In genomic region chr13:91381371-91381770, GRCh38 we compare ENCODE assay signal across 1 cellular context.
TF ChIP-seq lines count a peak whose summit lies in the region.

No MANE protein-coding gene starts in this region.

TF ChIP-seq in H1, 55 proteins besides CTCF, POLR2A, EP300 and RAD21:
- no peak for TF ChIP-seq RXRA (IDR thresholded peaks at IDR 0.05; ENCODE audit: insufficient read depth, low read depth, low read length)
- TF ChIP-seq CBX8 (IDR thresholded peaks at IDR 0.05; ENCODE audit: borderline replicate concordance, low read depth, low read length), result no peak
- TF ChIP-seq CEBPB (IDR thresholded peaks at IDR 0.05; ENCODE audit: low read depth, low read length), result no peak
- TF ChIP-seq JUND (IDR thresholded peaks at IDR 0.05; ENCODE audit: low read length), result no peak
- no peak for TF ChIP-seq BCL11A (IDR thresholded peaks at IDR 0.05; ENCODE audit: low read depth in 2 of 2, low read length in 2 of 2)
- TF ChIP-seq HDAC6 (IDR thresholded peaks at IDR 0.05; ENCODE audit: low read depth, low read length), result no peak
- no peak for TF ChIP-seq TAF7 (optimal IDR thresholded peaks at IDR 0.05; ENCODE audit: borderline replicate concordance, low read depth, low read length)
- no peak for TF ChIP-seq RBBP5 (IDR thresholded peaks at IDR 0.05; ENCODE audit: borderline replicate concordance, low read depth, low read length)
- no peak for TF ChIP-seq SIRT6 (IDR thresholded peaks at IDR 0.05; ENCODE audit: low read length)
- TF ChIP-seq SIN3A (conservative IDR thresholded peaks at IDR 0.05 in 1 of 2, IDR thresholded peaks at IDR 0.05 in 1 of 2; ENCODE audit: low read depth in 1 of 2, low read length in 2 of 2), result no peak
- TF ChIP-seq SP4 (IDR thresholded peaks at IDR 0.05; ENCODE audit: low read length), result no peak
- no peak for TF ChIP-seq GABPA (IDR thresholded peaks at IDR 0.05; ENCODE audit: borderline replicate concordance, insufficient read depth, low read length)
- TF ChIP-seq SP2 (IDR thresholded peaks at IDR 0.05; ENCODE audit: low read length), result no peak
- TF ChIP-seq FOSL1 (IDR thresholded peaks at IDR 0.05; ENCODE audit: insufficient read depth, low read depth, low read length), result no peak
- TF ChIP-seq MAX (IDR thresholded peaks at IDR 0.05), result no peak
- no peak for TF ChIP-seq JUN (IDR thresholded peaks at IDR 0.05; ENCODE audit: low read depth, low read length)
- TF ChIP-seq ZNF274 (IDR thresholded peaks at IDR 0.05; ENCODE audit: borderline replicate concordance, extremely low read depth, low read length), result no peak
- TF ChIP-seq PHF8 (conservative IDR thresholded peaks at IDR 0.05; ENCODE audit: low read depth, low read length), result no peak
TF ChIP-seq in H1: peak in this region for 0.
